20 cellular contexts compared by ENCODE assay signal in the genomic region with DNA sequence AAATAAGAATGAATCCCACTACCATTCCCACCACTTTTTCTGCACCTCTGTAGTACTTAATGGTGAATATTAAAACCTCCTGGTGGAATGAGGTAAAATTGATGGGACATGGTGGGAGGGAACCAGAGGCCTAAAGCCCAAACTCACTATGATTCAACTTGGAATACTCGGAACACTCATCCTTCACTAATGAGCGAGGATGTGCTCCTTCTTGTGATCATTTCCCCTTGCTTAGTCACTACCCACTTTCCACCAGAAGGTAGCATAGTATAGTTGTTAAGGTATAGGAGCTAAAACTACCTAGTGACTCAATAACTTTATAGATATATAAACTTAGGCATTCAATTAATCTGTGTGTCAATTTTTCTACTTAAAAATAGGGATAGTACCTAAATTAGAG.
DNase-seq lines count a peak whose midpoint lies in the region; ATAC-seq, FAIRE-seq and TF ChIP-seq lines count a peak whose summit lies in the region.
"Had no signal": no experiment of that assay in that cellular context is flagged by ENCODE, and none has a peak within 500 bp of the region (broad histone marks: within the 10 kb centered on the region; RNA-seq: fewer than 3 reads in every experiment).

No MANE protein-coding gene starts in this region.

- H3K9ac ChIP-seq in astrocyte (ENCODE audit: low read length) (no peak overlapping the region), neural cell (ENCODE audit: low read length) (no peak overlapping the region)
- H3K9ac ChIP-seq: SK-N-SH had no signal

- TF ChIP-seq CTCF in HFFc6 (IDR thresholded peaks at IDR 0.05): peak; percentile 31; the same call in 1 of the 2 replicates
- TF ChIP-seq CTCF in astrocyte (IDR thresholded peaks at IDR 0.05; ENCODE audit: insufficient read depth, low read depth, low read length): no peak
- TF ChIP-seq CTCF in neural cell (IDR thresholded peaks at IDR 0.05; ENCODE audit: poor library complexity, severe bottlenecking): no peak
- no peak for TF ChIP-seq CTCF in GM23338 (conservative IDR thresholded peaks at IDR 0.05; ENCODE audit: low read depth in 2 of 2)

- H3F3A ChIP-seq in neural cell (ENCODE audit: insufficient read depth, low read length, poor library complexity, severe bottlenecking): peaks cover 4% of the 10 kb centered on the region
- no peaks in the 10 kb centered on the region for H3F3A ChIP-seq in GM23338 (replicated peaks; ENCODE audit: low read depth)

- no peak overlapping the region for H3K4me3 Mint-ChIP-seq in HFFc6
- no peak overlapping the region for H3K4me3 Mint-ChIP-seq in astrocyte (ENCODE audit: unreplicated experiment)
- no peak overlapping the region for H3K4me3 Mint-ChIP-seq in GM23338
- no peak overlapping the region for H3K4me3 Mint-ChIP-seq in naive thymus-derived CD4-positive, alpha-beta T cell
- H3K4me3 Mint-ChIP-seq: B cell; CD4-positive, CD25-positive, alpha-beta regulatory T cell; IgD-negative memory B cell; T-cell had no signal

- H3K36me3 Mint-ChIP-seq in HFFc6 (ENCODE audit: low read depth): peaks cover 3% of the 10 kb centered on the region; the same call in 1 of the 2 replicates
- no peaks in the 10 kb centered on the region for H3K36me3 Mint-ChIP-seq in astrocyte (ENCODE audit: low read depth, unreplicated experiment)
- H3K36me3 Mint-ChIP-seq in GM23338 (ENCODE audit: low read depth): no peaks in the 10 kb centered on the region
- H3K36me3 Mint-ChIP-seq in naive thymus-derived CD4-positive, alpha-beta T cell: no peaks in the 10 kb centered on the region
- H3K36me3 Mint-ChIP-seq: CD4-positive, CD25-positive, alpha-beta regulatory T cell; IgD-negative memory B cell; T-cell had no signal

- DNase-seq in EH (ENCODE audit: low read depth) (peak; percentile 51), HFFc6 (peak; percentile 56), astrocyte (ENCODE audit: low read depth) (peak; percentile 35), NCI-H1417 treated with DMSO at 0.1 percent for 48 hours (lab: John Stamatoyannopoulos, UW) (no peak), GM23338 (ENCODE audit: low spot score) (no peak)
- DNase-seq in naive thymus-derived CD4-positive, alpha-beta T cell: no peak
- DNase-seq: Caco-2; CD4-positive, CD25-positive, alpha-beta regulatory T cell; Kasumi-1; NCI-H1105 treated with DMSO at 0.1 percent for 48 hours; NCI-H187 treated with DMSO at 0.1 percent for 48 hours; NCI-H510A; SHP77; SK-N-SH; T-cell had no signal

- CTCF ChIA-PET in naive thymus-derived CD4-positive, alpha-beta T cell (lab: Charles Lee): no interaction called here

- H3K27me3 ChIP-seq in astrocyte (ENCODE audit: insufficient read depth, low read length) (no peaks in the 10 kb centered on the region), neural cell (ENCODE audit: insufficient read depth, low read depth, low read length) (no peaks in the 10 kb centered on the region), GM23338 (ENCODE audit: insufficient read depth) (no peaks in the 10 kb centered on the region)
- no peaks in the 10 kb centered on the region for H3K27me3 ChIP-seq in naive thymus-derived CD4-positive, alpha-beta T cell (ENCODE audit: control insufficient read depth in 2 of 2, insufficient read depth in 2 of 2, low read length in 2 of 2)

- POLR2A ChIA-PET in naive thymus-derived CD4-positive, alpha-beta T cell (lab: Charles Lee): no interaction called here

- no peak for ATAC-seq in GM23338
- ATAC-seq in naive thymus-derived CD4-positive, alpha-beta T cell: no peak
- ATAC-seq: Panc1, T-cell had no signal

- H3K27ac ChIP-seq in astrocyte (ENCODE audit: low read depth, low read length): no peak overlapping the region
- peak overlapping the region; percentile 74 for H3K27ac ChIP-seq in neural cell (ENCODE audit: low read length)
- H3K27ac ChIP-seq in GM23338 (ENCODE audit: low read depth): no peak overlapping the region
- H3K27ac ChIP-seq in naive thymus-derived CD4-positive, alpha-beta T cell (ENCODE audit: low read depth, low read length): no peak overlapping the region

- FAIRE-seq in astrocyte (lab: Jason Lieb, UNC): no peak
- FAIRE-seq: GM12891 had no signal

- H3K4me1 Mint-ChIP-seq in HFFc6 (ENCODE audit: low read depth): peaks cover 25% of the 10 kb centered on the region
- peaks cover 11% of the 10 kb centered on the region for H3K4me1 Mint-ChIP-seq in astrocyte (ENCODE audit: low read depth, unreplicated experiment)
- peaks cover 11% of the 10 kb centered on the region for H3K4me1 Mint-ChIP-seq in GM23338
- no peaks in the 10 kb centered on the region for H3K4me1 Mint-ChIP-seq in naive thymus-derived CD4-positive, alpha-beta T cell
- H3K4me1 Mint-ChIP-seq: B cell; CD4-positive, CD25-positive, alpha-beta regulatory T cell; IgD-negative memory B cell; T-cell had no signal

- H3K4me3 ChIP-seq in astrocyte (ENCODE audit: insufficient read depth, low read depth, low read length) (no peak overlapping the region), neural cell (ENCODE audit: low read length) (no peak overlapping the region), GM23338 (no peak overlapping the region)
- H3K4me3 ChIP-seq in naive thymus-derived CD4-positive, alpha-beta T cell (ENCODE audit: low read length): no peak overlapping the region

- H3K36me3 ChIP-seq in astrocyte (ENCODE audit: insufficient read depth, low read length) (no peaks in the 10 kb centered on the region), neural cell (ENCODE audit: insufficient read depth, low read length) (no peaks in the 10 kb centered on the region), GM23338 (ENCODE audit: insufficient read depth) (peaks cover 5% of the 10 kb centered on the region; the same call in 1 of the 2 replicates)
- no peaks in the 10 kb centered on the region for H3K36me3 ChIP-seq in naive thymus-derived CD4-positive, alpha-beta T cell (ENCODE audit: control insufficient read depth in 2 of 3, insufficient read depth in 3 of 3, low read length in 3 of 3)

- H3K27ac Mint-ChIP-seq in HFFc6 (no peak overlapping the region), astrocyte (ENCODE audit: unreplicated experiment) (no peak overlapping the region), GM23338 (no peak overlapping the region)
- H3K27ac Mint-ChIP-seq in naive thymus-derived CD4-positive, alpha-beta T cell: no peak overlapping the region
- H3K27ac Mint-ChIP-seq: B cell; CD4-positive, CD25-positive, alpha-beta regulatory T cell; IgD-negative memory B cell; T-cell had no signal

- H3K4me2 ChIP-seq in astrocyte (ENCODE audit: low read length) (no peak overlapping the region), neural cell (ENCODE audit: low read length) (no peak overlapping the region), GM23338 (no peak overlapping the region)
- H3K4me2 ChIP-seq: SK-N-SH had no signal

- no peaks in the 10 kb centered on the region for H4K20me1 ChIP-seq in astrocyte (ENCODE audit: insufficient read depth, low read length)
- no peaks in the 10 kb centered on the region for H4K20me1 ChIP-seq in neural cell (ENCODE audit: insufficient read depth)
- H4K20me1 ChIP-seq in GM23338 (replicated peaks; ENCODE audit: insufficient read depth): no peaks in the 10 kb centered on the region

- no peak for TF ChIP-seq EP300 in neural cell (conservative IDR thresholded peaks at IDR 0.05; ENCODE audit: poor library complexity, severe bottlenecking)

- H3K4me1 ChIP-seq in astrocyte (ENCODE audit: insufficient read depth, low read length) (no peaks in the 10 kb centered on the region), GM23338 (ENCODE audit: insufficient read depth) (peaks cover 8% of the 10 kb centered on the region; the same call in 1 of the 2 replicates)
- no peaks in the 10 kb centered on the region for H3K4me1 ChIP-seq in naive thymus-derived CD4-positive, alpha-beta T cell (ENCODE audit: control insufficient read depth in 2 of 2, insufficient read depth in 2 of 2, low read length in 2 of 2)
- H3K4me1 ChIP-seq: Caco-2 had no signal

- TF ChIP-seq RAD21 in neural cell (conservative IDR thresholded peaks at IDR 0.05): no peak

- H3K9me3 ChIP-seq in astrocyte (ENCODE audit: insufficient read depth, low read depth, low read length) (no peaks in the 10 kb centered on the region), neural cell (ENCODE audit: low read length) (no peaks in the 10 kb centered on the region)
- H3K9me3 ChIP-seq in naive thymus-derived CD4-positive, alpha-beta T cell (ENCODE audit: control insufficient read depth in 2 of 3, low read length in 3 of 3): no peaks in the 10 kb centered on the region
- H3K9me3 ChIP-seq: SK-N-SH had no signal

- H2AFZ ChIP-seq in astrocyte (ENCODE audit: low read depth, low read length): no peak overlapping the region
- no peak overlapping the region for H2AFZ ChIP-seq in neural cell (ENCODE audit: low read depth, low read length)
- H2AFZ ChIP-seq in GM23338: no peak overlapping the region

- H3K9me3 Mint-ChIP-seq in HFFc6 (no peaks in the 10 kb centered on the region; the same call in 1 of the 2 replicates), astrocyte (ENCODE audit: unreplicated experiment) (peaks cover 2% of the 10 kb centered on the region), GM23338 (no peaks in the 10 kb centered on the region)
- peaks cover 0 to 22% (median 5%) of the 10 kb centered on the region in 11 donors for H3K9me3 Mint-ChIP-seq in naive thymus-derived CD4-positive, alpha-beta T cell

- H3K27me3 Mint-ChIP-seq in HFFc6 (ENCODE audit: insufficient read depth): no peaks in the 10 kb centered on the region; the same call in 1 of the 2 replicates
- H3K27me3 Mint-ChIP-seq in astrocyte (ENCODE audit: low read depth, unreplicated experiment): no peaks in the 10 kb centered on the region
- H3K27me3 Mint-ChIP-seq in GM23338 (ENCODE audit: insufficient read depth, low read depth, poor library complexity): peaks cover 4% of the 10 kb centered on the region
- H3K27me3 Mint-ChIP-seq in naive thymus-derived CD4-positive, alpha-beta T cell: peaks cover 0 to 9% (median 4%) of the 10 kb centered on the region in 5 donors
- H3K27me3 Mint-ChIP-seq: B cell; CD4-positive, CD25-positive, alpha-beta regulatory T cell; IgD-negative memory B cell had no signal

- intact Hi-C loops in naive thymus-derived CD4-positive, alpha-beta T cell (cut with micrococcal nuclease): no loop called here

- H3K9me2 ChIP-seq in neural cell (ENCODE audit: insufficient read depth, low read length) (no peaks in the 10 kb centered on the region), GM23338 (ENCODE audit: insufficient read depth) (peaks cover 7% of the 10 kb centered on the region)
- H3K9me2 ChIP-seq: SK-N-SH had no signal

- no peaks in the 10 kb centered on the region for H3K79me2 ChIP-seq in astrocyte (ENCODE audit: insufficient read depth, low read length)
- no peaks in the 10 kb centered on the region for H3K79me2 ChIP-seq in neural cell (replicated peaks; ENCODE audit: insufficient read depth, low read length)
- no peaks in the 10 kb centered on the region for H3K79me2 ChIP-seq in GM23338 (replicated peaks; ENCODE audit: insufficient read depth)

TF ChIP-seq in GM23338, 12 proteins besides CTCF, POLR2A, EP300 and RAD21 (continues in another document):
- no peak for TF ChIP-seq NANOG (IDR thresholded peaks at IDR 0.05; ENCODE audit: borderline replicate concordance)

Comparison
In these comparisons a context has a peak if more than half of its experiments do, and no peak if none do; other contexts are left out.
1. DNase-seq: peak in EH (single experiment), HFFc6 (single experiment) and astrocyte (single experiment); none in NCI-H1417 treated with DMSO at 0.1 percent for 48 hours (single experiment), GM23338 (single experiment) and naive thymus-derived CD4-positive, alpha-beta T cell (0 of 9).